ENCODE assay signal across 17 cellular contexts in the genomic region with DNA sequence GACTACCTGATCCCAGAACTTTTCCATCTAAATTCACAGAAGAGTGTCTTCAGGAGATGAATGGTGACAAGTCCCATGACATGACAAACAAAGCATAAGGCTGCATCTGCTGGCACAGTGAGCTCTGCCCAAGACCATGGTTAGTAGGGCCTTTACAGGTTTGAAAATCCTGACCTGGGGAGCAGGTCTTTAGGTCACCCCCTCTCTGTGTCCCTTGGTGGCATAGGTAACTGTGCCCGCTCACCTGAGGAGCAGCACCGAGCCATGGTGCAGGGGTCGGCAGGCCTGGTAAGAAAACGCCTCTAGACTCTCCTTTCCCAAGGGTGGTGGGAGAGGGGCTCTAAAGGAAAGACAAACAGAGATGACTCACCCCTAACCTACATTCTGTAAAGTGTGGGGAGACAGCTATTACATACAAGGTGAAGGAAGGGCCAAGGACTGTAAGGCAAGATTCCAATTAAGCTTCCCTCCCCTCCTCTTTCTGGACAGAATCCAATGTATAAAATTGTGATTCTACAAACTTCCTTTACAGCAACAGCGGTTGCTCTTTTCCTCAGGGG.
DNase-seq lines count a peak whose midpoint lies in the region; ATAC-seq and TF ChIP-seq lines count a peak whose summit lies in the region.
"Had no signal": no experiment of that assay in that cellular context is flagged by ENCODE, and none has a peak within 500 bp of the region (broad histone marks: within the 10 kb centered on the region; RNA-seq: fewer than 3 reads in every experiment).

No MANE protein-coding gene starts in this region.

- H3K9me2 ChIP-seq in GM23338 (ENCODE audit: insufficient read depth): no peaks in the 10 kb centered on the region

- H3K36me3 ChIP-seq in GM23338 (ENCODE audit: insufficient read depth): no peaks in the 10 kb centered on the region
- H3K36me3 ChIP-seq in mucosa of descending colon (ENCODE audit: low read depth): no peaks in the 10 kb centered on the region

- no peaks in the 10 kb centered on the region for H3F3A ChIP-seq in GM23338 (replicated peaks; ENCODE audit: low read depth)

- H3K4me1 ChIP-seq in GM23338 (ENCODE audit: insufficient read depth) (peaks cover 69% of the 10 kb centered on the region), mucosa of descending colon (ENCODE audit: low read depth) (no peaks in the 10 kb centered on the region)
- H3K4me1 ChIP-seq: BLaER1 treated with 17β-estradiol and CSF1 and Interleukin-3, amounts not matched to agents 10 nM and 100 nM; right atrium auricular region had no signal

- no peak overlapping the region for H2AFZ ChIP-seq in GM23338

- peaks cover 2% of the 10 kb centered on the region for H3K27me3 Mint-ChIP-seq in GM23338 (ENCODE audit: insufficient read depth, low read depth, poor library complexity)
- no peaks in the 10 kb centered on the region for H3K27me3 Mint-ChIP-seq in activated T-helper 17 cell treated with anti-CD3 and anti-CD28 coated beads, Interleukin-2, amount 50 U/mL, for 72 hours
- H3K27me3 Mint-ChIP-seq: stimulated activated memory B cell treated with anti-CD40 and anti-IgM and Interleukin-4, amounts not matched to agents 10 μg/mL and 1 μg/mL and 100 μg/mL, for 72 hours had no signal

- no peak overlapping the region for H3K27ac ChIP-seq in GM23338 (ENCODE audit: low read depth)
- H3K27ac ChIP-seq: BLaER1 treated with 17β-estradiol and CSF1 and Interleukin-3, amounts not matched to agents 10 nM and 100 nM; right atrium auricular region; transverse colon had no signal

- H3K9me3 ChIP-seq in mucosa of descending colon: no peaks in the 10 kb centered on the region
- H3K9me3 ChIP-seq: BLaER1 treated with 17β-estradiol and CSF1 and Interleukin-3, amounts not matched to agents 10 nM and 100 nM; right atrium auricular region; transverse colon had no signal

- H3K27ac Mint-ChIP-seq in GM23338: peak overlapping the region; percentile 83; the same call in 1 of the 2 replicates
- peak overlapping the region; percentile 78 for H3K27ac Mint-ChIP-seq in activated T-helper 17 cell treated with anti-CD3 and anti-CD28 coated beads, Interleukin-2, amount 50 U/mL, for 72 hours
- H3K27ac Mint-ChIP-seq: stimulated activated memory B cell treated with anti-CD40 and anti-IgM and Interleukin-4, amounts not matched to agents 10 μg/mL and 1 μg/mL and 100 μg/mL, for 72 hours had no signal

- no peak overlapping the region for H3K4me3 Mint-ChIP-seq in GM23338
- H3K4me3 Mint-ChIP-seq in activated T-helper 17 cell treated with anti-CD3 and anti-CD28 coated beads, Interleukin-2, amount 50 U/mL, for 72 hours: no peak overlapping the region
- H3K4me3 Mint-ChIP-seq: stimulated activated memory B cell treated with anti-CD40 and anti-IgM and Interleukin-4, amounts not matched to agents 10 μg/mL and 1 μg/mL and 100 μg/mL, for 72 hours had no signal

- intact Hi-C loops in mucosa of descending colon (cut with DNase I, micrococcal nuclease): no loop called here

- H3K4me3 ChIP-seq in GM23338: no peak overlapping the region
- no peak overlapping the region for H3K4me3 ChIP-seq in mucosa of descending colon
- H3K4me3 ChIP-seq: BLaER1 treated with 17β-estradiol and CSF1 and Interleukin-3, amounts not matched to agents 10 nM and 100 nM; right atrium auricular region; transverse colon had no signal

- in situ Hi-C loops in ACHN (cut with HindIII; ENCODE audit: low pct_ligation_motif_present, low pct_unique_long_range_greater_than_20kb, low sequenced_read_pairs): no loop called here

- no peaks in the 10 kb centered on the region for H4K20me1 ChIP-seq in GM23338 (replicated peaks; ENCODE audit: insufficient read depth)

- DNase-seq in NCI-H2081 (lab: John Stamatoyannopoulos, UW) (peak; percentile 10 to 57), NCI-H2081 treated with DMSO at 0.1 percent for 48 hours (lab: John Stamatoyannopoulos, UW) (no peak), GM23338 (ENCODE audit: low spot score) (peak; percentile 30), mucosa of descending colon (peak in 1 of 3 donors; percentile 22), ACHN (no peak), NCI-H128 (lab: John Stamatoyannopoulos, UW; ENCODE audit: unreplicated experiment) (no peak), inferior parietal cortex (ENCODE audit: extremely low spot score) (no peak)
- DNase-seq: activated CD4-positive, alpha-beta T cell treated with anti-CD3 and anti-CD28 coated beads, Interleukin-2, amount 50 U/mL, for 48 hours; activated effector memory CD4-positive, alpha-beta T cell treated with Interleukin-2 at 50 U/mL for 16 hours; foreskin fibroblast; Karpas-422; NCI-H1417 treated with DMSO at 0.1 percent for 48 hours had no signal

- peaks cover 80% of the 10 kb centered on the region for H3K4me1 Mint-ChIP-seq in GM23338
- peaks cover 20% of the 10 kb centered on the region for H3K4me1 Mint-ChIP-seq in activated T-helper 17 cell treated with anti-CD3 and anti-CD28 coated beads, Interleukin-2, amount 50 U/mL, for 72 hours
- H3K4me1 Mint-ChIP-seq: stimulated activated memory B cell treated with anti-CD40 and anti-IgM and Interleukin-4, amounts not matched to agents 10 μg/mL and 1 μg/mL and 100 μg/mL, for 72 hours had no signal

- no peaks in the 10 kb centered on the region for H3K9me3 Mint-ChIP-seq in GM23338
- H3K9me3 Mint-ChIP-seq in activated T-helper 17 cell treated with anti-CD3 and anti-CD28 coated beads, Interleukin-2, amount 50 U/mL, for 72 hours: no peaks in the 10 kb centered on the region
- H3K9me3 Mint-ChIP-seq: stimulated activated memory B cell treated with anti-CD40 and anti-IgM and Interleukin-4, amounts not matched to agents 10 μg/mL and 1 μg/mL and 100 μg/mL, for 72 hours had no signal

- peak; percentile 68 for ATAC-seq in GM23338
- peak; percentile 25 for ATAC-seq in activated T-helper 17 cell treated with anti-CD3 and anti-CD28 coated beads, Interleukin-2, amount 50 U/mL, for 72 hours (replicated peaks)
- ATAC-seq in mucosa of descending colon: peak; percentile 22
- ATAC-seq: stimulated activated memory B cell treated with anti-CD40 and anti-IgM and Interleukin-4, amounts not matched to agents 10 μg/mL and 1 μg/mL and 100 μg/mL, for 72 hours had no signal

- no peaks in the 10 kb centered on the region for H3K79me2 ChIP-seq in GM23338 (replicated peaks; ENCODE audit: insufficient read depth)

- H3K4me2 ChIP-seq in GM23338: no peak overlapping the region
- H3K4me2 ChIP-seq: BLaER1 treated with 17β-estradiol and CSF1 and Interleukin-3, amounts not matched to agents 10 nM and 100 nM had no signal

- peaks cover 17% of the 10 kb centered on the region; the same call in 2 of the 3 replicates for H3K36me3 Mint-ChIP-seq in GM23338 (ENCODE audit: low read depth)
- H3K36me3 Mint-ChIP-seq in activated T-helper 17 cell treated with anti-CD3 and anti-CD28 coated beads, Interleukin-2, amount 50 U/mL, for 72 hours (ENCODE audit: low read depth): peaks cover 88% of the 10 kb centered on the region

- no peak for TF ChIP-seq CTCF in GM23338 (conservative IDR thresholded peaks at IDR 0.05; ENCODE audit: low read depth in 2 of 2)
- no peak for TF ChIP-seq CTCF in mucosa of descending colon (IDR thresholded peaks at IDR 0.05)

- H3K27me3 ChIP-seq in GM23338 (ENCODE audit: insufficient read depth): no peaks in the 10 kb centered on the region
- H3K27me3 ChIP-seq: BLaER1 treated with 17β-estradiol and CSF1 and Interleukin-3, amounts not matched to agents 10 nM and 100 nM; right atrium auricular region; transverse colon had no signal

Comparison
In these comparisons a context has a peak if more than half of its experiments do, and no peak if none do; other contexts are left out.
1. DNase-seq: peak in NCI-H2081 (2 of 2) and GM23338 (single experiment); none in NCI-H2081 treated with DMSO at 0.1 percent for 48 hours (single experiment), ACHN (single experiment), NCI-H128 (single experiment) and inferior parietal cortex (single experiment).
2. Peak in every context shown above with its lines, with median percentiles within 50 percentile points of each other: ATAC-seq.